9 cellular contexts compared by ENCODE assay signal in the genomic region with DNA sequence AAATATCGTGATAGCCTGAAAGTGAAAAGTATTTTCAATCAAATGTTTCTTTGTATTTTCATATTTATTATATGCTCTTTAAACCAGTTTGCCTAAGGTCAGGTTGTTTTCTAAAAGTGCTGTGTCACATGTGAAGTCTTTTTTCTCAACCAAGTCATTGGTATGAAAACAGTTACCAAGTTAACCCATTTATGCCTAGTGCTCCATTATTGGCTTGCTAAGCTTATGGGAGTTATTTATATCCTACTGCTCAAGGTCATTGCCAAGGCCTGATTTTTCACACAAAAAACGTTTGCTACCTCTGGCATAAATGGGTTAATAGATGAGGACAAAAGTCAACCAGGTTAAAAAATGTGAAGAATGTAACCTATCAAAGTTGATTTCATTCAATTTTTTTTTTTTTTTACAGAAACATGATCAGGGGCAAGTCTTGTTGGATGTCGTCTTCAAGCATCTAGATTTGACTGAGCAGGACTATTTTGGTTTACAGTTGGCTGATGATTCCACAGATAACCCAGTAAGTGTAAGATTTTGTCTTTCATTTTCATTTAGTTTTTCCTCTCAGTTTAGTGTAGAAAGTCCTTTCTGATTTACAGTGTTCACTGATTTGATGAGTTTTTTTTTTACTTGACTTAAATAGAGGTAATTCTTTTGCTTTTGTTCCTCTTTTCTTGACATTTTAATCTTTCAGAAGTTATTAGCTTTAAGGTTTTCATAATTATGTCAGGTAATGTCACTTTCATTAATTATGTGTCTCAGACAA.
DNase-seq lines count a peak whose midpoint lies in the region; ATAC-seq and TF ChIP-seq lines count a peak whose summit lies in the region.
"Had no signal": no experiment of that assay in that cellular context is flagged by ENCODE, and none has a peak within 500 bp of the region (broad histone marks: within the 10 kb centered on the region; RNA-seq: fewer than 3 reads in every experiment).

No MANE protein-coding gene starts in this region.

- no peak overlapping the region for H3K27ac ChIP-seq in stomach

- TF ChIP-seq POLR2A in lower leg skin (IDR thresholded peaks at IDR 0.05) (no peak), stomach (IDR thresholded peaks at IDR 0.05) (no peak)

- no peak overlapping the region for H3K4me3 Mint-ChIP-seq in activated B cell treated with CpG ODN at 0.5 μM for 24 hours
- H3K4me3 Mint-ChIP-seq: CD14-positive monocyte had no signal

- no peaks in the 10 kb centered on the region for H3K27me3 ChIP-seq in stomach

- H3K27me3 Mint-ChIP-seq in activated B cell treated with CpG ODN at 0.5 μM for 24 hours, result no peaks in the 10 kb centered on the region

- H3K4me1 Mint-ChIP-seq in activated B cell treated with CpG ODN at 0.5 μM for 24 hours, result peaks cover 45% of the 10 kb centered on the region

- H3K27ac Mint-ChIP-seq in activated B cell treated with CpG ODN at 0.5 μM for 24 hours, result peak overlapping the region; percentile 4
- H3K27ac Mint-ChIP-seq: CD14-positive monocyte had no signal

- H3K36me3 ChIP-seq in stomach, result no peaks in the 10 kb centered on the region

- H3K4me3 ChIP-seq in lower leg skin (ENCODE audit: low read depth, poor library complexity, severe bottlenecking) (no peak overlapping the region), stomach (no peak overlapping the region)

- TF ChIP-seq EP300 in stomach (IDR thresholded peaks at IDR 0.05), result no peak

- DNase-seq in GM10266 (ENCODE audit: extremely low spot score) (peak; percentile 26), activated B cell treated with CpG ODN at 0.5 μM for 24 hours (no peak), middle frontal gyrus (ENCODE audit: extremely low spot score, low spot score) (no peak), lower leg skin (ENCODE audit: low spot score in 2 of 2) (no peak), iPS-NIHi11 (ENCODE audit: low spot score) (no peak), stomach (no peak)

- TF ChIP-seq CTCF in GM10266 (IDR thresholded peaks at IDR 0.05; ENCODE audit: control insufficient read depth, insufficient read depth, low read depth, missing control alignments), result no peak
- TF ChIP-seq CTCF in activated B cell treated with CpG ODN at 0.5 μM for 24 hours (IDR thresholded peaks at IDR 0.05), result no peak
- no peak for TF ChIP-seq CTCF in lower leg skin (IDR thresholded peaks at IDR 0.05)
- no peak for TF ChIP-seq CTCF in stomach (IDR thresholded peaks at IDR 0.05)

- no peaks in the 10 kb centered on the region for H3K9me3 Mint-ChIP-seq in activated B cell treated with CpG ODN at 0.5 μM for 24 hours

- CTCF ChIA-PET in activated B cell treated with CpG ODN at 0.5 μM for 24 hours (lab: Charles Lee), result interaction anchor here (0.6 kb wide), 1 partner anchor 336 kb away, joined by 3 read pairs; no protein-coding TSS in a partner anchor

- H3K4me1 ChIP-seq in stomach, result peaks cover 0 to 5% (median 0%) of the 10 kb centered on the region in 4 donors

- POLR2A ChIA-PET in activated B cell treated with CpG ODN at 0.5 μM for 24 hours (lab: Charles Lee), result no interaction called here

- H3K9me3 ChIP-seq in stomach, result no peaks in the 10 kb centered on the region

- 49% methylated on average over 3 of the region's 3 CpGs for WGBS in lower leg skin, 2 donors
- WGBS in stomach, 5 donors, result 59 to 70% (median 67%) methylated on average over 3 of the region's 3 CpGs

- intact Hi-C loops in activated B cell treated with CpG ODN at 0.5 μM for 24 hours (cut with micrococcal nuclease) (no loop called here), lower leg skin (cut with DNase I; ENCODE audit: low total_unique reads) (no loop called here), stomach (cut with DNase I; ENCODE audit: low total_unique reads) (no loop called here)

- ATAC-seq in GM19328 (IDR thresholded peaks at IDR 0.05; ENCODE audit: unreplicated experiment) (peak; percentile 72), HG02943 (IDR thresholded peaks at IDR 0.05; ENCODE audit: low read depth, unreplicated experiment) (peak; percentile 59), activated B cell treated with CpG ODN at 0.5 μM for 24 hours (ENCODE audit: low read depth) (no peak)

- H3K36me3 Mint-ChIP-seq in activated B cell treated with CpG ODN at 0.5 μM for 24 hours (ENCODE audit: low read depth), result peaks cover 19% of the 10 kb centered on the region
